Comparison of ENCODE assay signal across 1 cellular context in the genomic region with DNA sequence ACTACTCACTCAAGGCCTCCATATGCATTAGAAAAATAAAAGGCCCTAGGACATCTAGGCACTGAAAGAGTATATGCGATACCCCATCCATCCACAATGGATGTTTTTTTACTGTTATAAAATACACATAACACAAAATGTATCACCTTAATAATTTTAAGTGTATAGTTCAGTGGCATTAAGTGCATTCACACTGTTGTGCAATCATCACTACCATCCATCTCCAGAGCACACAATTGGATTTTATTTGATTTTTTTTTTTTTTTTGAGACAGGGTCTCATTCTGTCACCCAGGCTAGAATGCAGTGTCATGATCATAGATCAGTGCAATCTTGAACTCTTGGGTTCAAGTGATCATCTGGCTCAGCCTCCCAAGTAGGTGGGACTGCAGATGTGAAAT.
TF ChIP-seq lines count a peak whose summit lies in the region.

No MANE protein-coding gene starts in this region.

TF ChIP-seq in WTC11, 78 proteins besides CTCF, POLR2A, EP300 and RAD21 (continued from another document):
- TF ChIP-seq PRDM15 (CRISPR knock-in tag; IDR thresholded peaks at IDR 0.05) (no peak), TEAD4 (CRISPR knock-in tag; IDR thresholded peaks at IDR 0.05) (no peak), PREB (CRISPR knock-in tag; IDR thresholded peaks at IDR 0.05; ENCODE audit: borderline replicate concordance) (no peak), OVOL2 (CRISPR knock-in tag; IDR thresholded peaks at IDR 0.05; ENCODE audit: borderline replicate concordance) (no peak), ZNF219 (CRISPR knock-in tag; IDR thresholded peaks at IDR 0.05; ENCODE audit: borderline replicate concordance) (no peak), ZNF121 (CRISPR knock-in tag; IDR thresholded peaks at IDR 0.05) (no peak), NR3C1 (CRISPR knock-in tag; conservative IDR thresholded peaks at IDR 0.05; ENCODE audit: low read depth) (no peak), ZMAT4 (CRISPR knock-in tag; IDR thresholded peaks at IDR 0.05) (no peak), FOXP1 (CRISPR knock-in tag; IDR thresholded peaks at IDR 0.05; ENCODE audit: borderline replicate concordance) (no peak), E2F5 (CRISPR knock-in tag; IDR thresholded peaks at IDR 0.05) (no peak), IRF2 (CRISPR knock-in tag; IDR thresholded peaks at IDR 0.05; ENCODE audit: borderline replicate concordance, low read depth) (no peak)
